In genomic region chrX:118976599-118977340, GRCh38 we compare ENCODE assay signal across 8 cellular contexts. TPM values are rescaled to one million over a fixed set of nuclear protein-coding genes. Genes with fewer than 3 reads are reported as not detected.
A peak's percentile ranks its signal among the peaks of the same experiment; 100 is the strongest.
DNase-seq lines count a peak whose midpoint lies in the region; ATAC-seq and TF ChIP-seq lines count a peak whose summit lies in the region.

No MANE protein-coding gene starts in this region.

- H3K27me3 ChIP-seq in colonic mucosa (peaks cover 7% of the 10 kb centered on the region), mucosa of rectum (ENCODE audit: control insufficient read depth in 2 of 2, insufficient read depth in 2 of 2, low read length in 2 of 2) (peaks cover 4 to 6% of the 10 kb centered on the region in 2 donors), tibial nerve (peaks cover 0 to 22% of the 10 kb centered on the region in 2 donors)

- DNase-seq in Right ventricle myocardium inferior (ENCODE audit: missing footprints): peak; percentile 76
- no peak for DNase-seq in cardiac septum (ENCODE audit: low spot score)
- DNase-seq in SW480 (ENCODE audit: low spot score): peak; percentile 66
- peak; percentile 75 for DNase-seq in colonic mucosa
- DNase-seq in tibial nerve (ENCODE audit: low spot score in 2 of 2): no peak
- DNase-seq in COLO829 (ENCODE audit: low spot score): no peak
- no peak for DNase-seq in NCI-H1105 (lab: John Stamatoyannopoulos, UW)

- intact Hi-C loops in Right ventricle myocardium inferior (cut with DNase I): loop anchor here (10.0 kb wide), 1 partner anchor 132 kb away; no protein-coding TSS in a partner anchor
- intact Hi-C loops in cardiac septum (cut with DNase I): no loop called here
- intact Hi-C loops in colonic mucosa (cut with DNase I): no loop called here

- H3K9ac ChIP-seq in colonic mucosa (ENCODE audit: low read depth in 2 of 2, low read length in 2 of 2) (peak overlapping the region; percentile 6 to 66), mucosa of rectum (ENCODE audit: low read depth in 1 of 2, low read length in 2 of 2) (peak overlapping the region in 1 of 2 donors; percentile 80)

- no peak for ATAC-seq in Right ventricle myocardium inferior

- H3K36me3 ChIP-seq in colonic mucosa: no peaks in the 10 kb centered on the region
- peaks cover 0 to 3% of the 10 kb centered on the region in 2 donors for H3K36me3 ChIP-seq in mucosa of rectum (ENCODE audit: control insufficient read depth in 2 of 2, insufficient read depth in 2 of 2, low read length in 2 of 2)
- no peaks in the 10 kb centered on the region for H3K36me3 ChIP-seq in tibial nerve

- TF ChIP-seq POLR2A in tibial nerve (IDR thresholded peaks at IDR 0.05): no peak

- H3K4me1 ChIP-seq in colonic mucosa: peaks cover 8% of the 10 kb centered on the region
- H3K4me1 ChIP-seq in mucosa of rectum (ENCODE audit: control insufficient read depth in 2 of 2, insufficient read depth in 2 of 2, low read length in 2 of 2): peaks cover 3 to 12% of the 10 kb centered on the region in 2 donors
- peaks cover 0 to 12% (median 0%) of the 10 kb centered on the region in 4 donors for H3K4me1 ChIP-seq in tibial nerve

- TF ChIP-seq CTCF in colonic mucosa (IDR thresholded peaks at IDR 0.05): no peak
- TF ChIP-seq CTCF in tibial nerve (IDR thresholded peaks at IDR 0.05): no peak

- H3K27ac ChIP-seq in colonic mucosa (no peak overlapping the region), mucosa of rectum (ENCODE audit: low read depth in 2 of 2, low read length in 2 of 2) (peak overlapping the region; percentile 78 to 80), tibial nerve (peak overlapping the region; percentile 18 to 83 (median 72))

- TF ChIP-seq EP300 in tibial nerve (IDR thresholded peaks at IDR 0.05): no peak

- WGBS in tibial nerve, 2 donors: 31 to 51% methylated on average over 8 to 17 of the region's 17 CpGs

- H3K4me3 ChIP-seq in colonic mucosa (peak overlapping the region; percentile 48), mucosa of rectum (ENCODE audit: low read length in 2 of 2) (peak overlapping the region; percentile 71 to 72), tibial nerve (peak overlapping the region; percentile 38 to 66 (median 50))

- no peaks in the 10 kb centered on the region for H3K9me3 ChIP-seq in colonic mucosa
- no peaks in the 10 kb centered on the region for H3K9me3 ChIP-seq in mucosa of rectum (ENCODE audit: control insufficient read depth in 2 of 2, low read length in 2 of 2)
- no peaks in the 10 kb centered on the region for H3K9me3 ChIP-seq in tibial nerve

RNA-seq across cellular contexts. Expression of gene LONRF3, which starts 2.4 kb away (rescaled TPM):
- total RNA-seq in Right ventricle myocardium inferior (3.0 TPM), cardiac septum (1.5 TPM), colonic mucosa (1 to 10 TPM; 7.4 to 7.8 TPM), tibial nerve (10 to 100 TPM; 12.2 to 20.4 (median 19.2) TPM)

Comparison
In these comparisons a context has a peak if more than half of its experiments do, and no peak if none do; other contexts are left out.
1. DNase-seq: peak in Right ventricle myocardium inferior (single experiment), SW480 (single experiment) and colonic mucosa (single experiment); none in cardiac septum (single experiment), tibial nerve (0 of 2), COLO829 (single experiment) and NCI-H1105 (single experiment).
2. Peak in every context shown above with its lines, with median percentiles within 50 percentile points of each other: H3K4me3 ChIP-seq.